15 cellular contexts compared by ENCODE assay signal in genomic region chr2:80454628-80455027, GRCh38.
A peak's percentile ranks its signal among the peaks of the same experiment; 100 is the strongest.
DNase-seq lines count a peak whose midpoint lies in the region; ATAC-seq and TF ChIP-seq lines count a peak whose summit lies in the region.
"Had no signal": no experiment of that assay in that cellular context is flagged by ENCODE, and none has a peak within 500 bp of the region (broad histone marks: within the 10 kb centered on the region; RNA-seq: fewer than 3 reads in every experiment).

No MANE protein-coding gene starts in this region.

- H3K4me3 ChIP-seq in ascending aorta: no peak overlapping the region

- H3K4me1 ChIP-seq in ascending aorta: no peaks in the 10 kb centered on the region

- DNase-seq in NCI-H345 (lab: John Stamatoyannopoulos, UW) (peak; percentile 49), left ventricle myocardium superior (peak; percentile 67), pons (ENCODE audit: low spot score) (peak; percentile 90), NOMO-1 treated with dmso at 0.1 percent for 144 hours (lab: John Stamatoyannopoulos, UW; ENCODE audit: unreplicated experiment) (no peak), ascending aorta (ENCODE audit: low spot score in 2 of 2) (no peak)
- DNase-seq: activated CD8-positive, alpha-beta memory T cell treated with anti-CD3 and anti-CD28 coated beads for 24 hours; erythroblast; KBM-7; NCI-H1092 treated with DMSO at 0.1 percent for 48 hours; NCI-H446 treated with DMSO at 0.1 percent for 48 hours had no signal

- no peak for TF ChIP-seq CTCF in ascending aorta (IDR thresholded peaks at IDR 0.05)

- intact Hi-C loops in left ventricle myocardium superior (cut with micrococcal nuclease): no loop called here
- intact Hi-C loops in ascending aorta (cut with DNase I): no loop called here

- H3K27me3 ChIP-seq in ascending aorta: no peaks in the 10 kb centered on the region

- ATAC-seq in left ventricle myocardium superior (peak; percentile 81), HG03280 (IDR thresholded peaks at IDR 0.05; ENCODE audit: unreplicated experiment) (no peak), GM21529 (IDR thresholded peaks at IDR 0.05; ENCODE audit: unreplicated experiment) (no peak)
- ATAC-seq: activated T-helper 17 cell treated with anti-CD3 and anti-CD28 coated beads, Interleukin-2, amount 50 U/mL, for 72 hours; Panc1 had no signal

- H3K27ac ChIP-seq in angular gyrus (ENCODE audit: low read depth, low read length) (peak overlapping the region; percentile 57), ascending aorta (no peak overlapping the region)

- H3K36me3 ChIP-seq in ascending aorta: no peaks in the 10 kb centered on the region

- no peaks in the 10 kb centered on the region for H3K9me3 ChIP-seq in ascending aorta

Comparison
In these comparisons a context has a peak if more than half of its experiments do, and no peak if none do; other contexts are left out.
1. DNase-seq: peak in NCI-H345 (single experiment), left ventricle myocardium superior (single experiment) and pons (single experiment); none in NOMO-1 treated with dmso at 0.1 percent for 144 hours (single experiment) and ascending aorta (0 of 2).